ENCODE assay signal across 18 cellular contexts in genomic region chr15:81115054-81115939, GRCh38. TPM values are rescaled to one million over a fixed set of nuclear protein-coding genes. Genes with fewer than 3 reads are reported as not detected.
"Had no signal": no experiment of that assay in that cellular context is flagged by ENCODE, and none has a peak within 500 bp of the region (broad histone marks: within the 10 kb centered on the region; RNA-seq: fewer than 3 reads in every experiment).

No MANE protein-coding gene starts in this region.

- H3K36me3 ChIP-seq: heart left ventricle, left ventricle myocardium inferior, sigmoid colon had no signal

- H3K36me3 Mint-ChIP-seq: stimulated activated naive B cell treated with anti-CD40 and anti-IgM and Interleukin-4, amounts not matched to agents 10 μg/mL and 1 μg/mL and 100 μg/mL, for 72 hours; type B pancreatic cell had no signal

- DNase-seq: activated CD4-positive, alpha-beta T cell treated with anti-CD3 and anti-CD28 coated beads for 4 hours; activated CD8-positive, alpha-beta T cell treated with anti-CD3 and anti-CD28 coated beads for 36 hours; activated naive CD4-positive, alpha-beta T cell treated with Interleukin-2 at 50 U/mL for 16 hours; activated naive CD8-positive, alpha-beta T cell treated with anti-CD3 and anti-CD28 coated beads, Interleukin-2, amount 50 U/mL, for 24 hours; heart left ventricle; islet precursor cell; left ventricle myocardium inferior; psoas muscle; sigmoid colon; stimulated activated CD4-positive, alpha-beta T cell treated with anti-CD3 and anti-CD28 coated beads, Interleukin-2, amount 100 ng/mL, for 24 hours; stimulated activated naive B cell treated with anti-CD40 and anti-IgM and Interleukin-4, amounts not matched to agents 10 μg/mL and 1 μg/mL and 100 μg/mL, for 72 hours; substantia nigra had no signal

- H3K9me3 ChIP-seq: heart left ventricle, left ventricle myocardium inferior, psoas muscle, sigmoid colon had no signal

- H3K4me3 Mint-ChIP-seq: activated CD8-positive, alpha-beta T cell treated with anti-CD3 and anti-CD28 coated beads for 36 hours; activated naive CD8-positive, alpha-beta T cell treated with anti-CD3 and anti-CD28 coated beads, Interleukin-2, amount 50 U/mL, for 24 hours; activated T-helper 1 cell treated with anti-CD3 and anti-CD28 coated beads, Interleukin-12 subunit alpha, Interleukin-12 subunit beta, Interleukin-2, Interleukin-4 antibody, amounts not matched to agents 30 ng/mL and 10 ng/mL and 1 ng/mL, durations not matched to agents 14 hours and 24 hours and 36 hours; memory B cell; stimulated activated naive B cell treated with anti-CD40 and anti-IgM and Interleukin-4, amounts not matched to agents 10 μg/mL and 1 μg/mL and 100 μg/mL, for 72 hours; type B pancreatic cell had no signal

- H3K27ac Mint-ChIP-seq: activated CD8-positive, alpha-beta T cell treated with anti-CD3 and anti-CD28 coated beads for 36 hours; activated naive CD8-positive, alpha-beta T cell treated with anti-CD3 and anti-CD28 coated beads, Interleukin-2, amount 50 U/mL, for 24 hours; activated T-helper 1 cell treated with anti-CD3 and anti-CD28 coated beads, Interleukin-12 subunit alpha, Interleukin-12 subunit beta, Interleukin-2, Interleukin-4 antibody, amounts not matched to agents 30 ng/mL and 10 ng/mL and 1 ng/mL, durations not matched to agents 14 hours and 24 hours and 36 hours; memory B cell; stimulated activated naive B cell treated with anti-CD40 and anti-IgM and Interleukin-4, amounts not matched to agents 10 μg/mL and 1 μg/mL and 100 μg/mL, for 72 hours; type B pancreatic cell had no signal

- H3K9me3 Mint-ChIP-seq: activated CD8-positive, alpha-beta T cell treated with anti-CD3 and anti-CD28 coated beads for 36 hours; activated naive CD8-positive, alpha-beta T cell treated with anti-CD3 and anti-CD28 coated beads, Interleukin-2, amount 50 U/mL, for 24 hours; activated T-helper 1 cell treated with anti-CD3 and anti-CD28 coated beads, Interleukin-12 subunit alpha, Interleukin-12 subunit beta, Interleukin-2, Interleukin-4 antibody, amounts not matched to agents 30 ng/mL and 10 ng/mL and 1 ng/mL, durations not matched to agents 14 hours and 24 hours and 36 hours; memory B cell; stimulated activated naive B cell treated with anti-CD40 and anti-IgM and Interleukin-4, amounts not matched to agents 10 μg/mL and 1 μg/mL and 100 μg/mL, for 72 hours had no signal

- H3K27ac ChIP-seq: heart left ventricle, left ventricle myocardium inferior, psoas muscle, sigmoid colon, VCaP had no signal

- ATAC-seq: activated CD8-positive, alpha-beta T cell treated with anti-CD3 and anti-CD28 coated beads for 36 hours; activated naive CD8-positive, alpha-beta T cell treated with anti-CD3 and anti-CD28 coated beads, Interleukin-2, amount 50 U/mL, for 24 hours; esophagus mucosa; psoas muscle; stimulated activated naive B cell treated with anti-CD40 and anti-IgM and Interleukin-4, amounts not matched to agents 10 μg/mL and 1 μg/mL and 100 μg/mL, for 72 hours had no signal

- H3K4me1 ChIP-seq: psoas muscle, sigmoid colon had no signal

- H3K4me3 ChIP-seq: heart left ventricle, left ventricle myocardium inferior, psoas muscle, sigmoid colon had no signal

RNA-seq across cellular contexts. Expression of gene CFAP161, which starts 18.8 kb away (rescaled TPM):
- total RNA-seq: activated CD8-positive, alpha-beta T cell treated with anti-CD3 and anti-CD28 coated beads for 36 hours; activated T-helper 1 cell treated with anti-CD3 and anti-CD28 coated beads, Interleukin-12 subunit alpha, Interleukin-12 subunit beta, Interleukin-2, Interleukin-4 antibody, amounts not matched to agents 30 ng/mL and 10 ng/mL and 1 ng/mL, durations not matched to agents 14 hours and 24 hours and 36 hours had no signal
- polyA plus RNA-seq: neural cell, sigmoid colon had no signal
